1 cellular context compared by ENCODE assay signal in genomic region chr5:77168884-77169254, GRCh38.
A peak's percentile ranks its signal among the peaks of the same experiment; 100 is the strongest.
TF ChIP-seq lines count a peak whose summit lies in the region.

No MANE protein-coding gene starts in this region.

TF ChIP-seq in HEK293, 187 proteins besides CTCF, POLR2A, EP300 and RAD21 (continued from another document and continues in another):
- no peak for TF ChIP-seq GFI1B (tag by site-specific recombination; IDR thresholded peaks at IDR 0.05)
- TF ChIP-seq ZNF362 (tag by site-specific recombination; IDR thresholded peaks at IDR 0.05): no peak
- TF ChIP-seq ZNF223 (tag by site-specific recombination; IDR thresholded peaks at IDR 0.05): no peak
- TF ChIP-seq HOXD13 (CRISPR knock-in tag; IDR thresholded peaks at IDR 0.05; ENCODE audit: borderline replicate concordance): no peak
- no peak for TF ChIP-seq ZNF843 (tag by site-specific recombination; IDR thresholded peaks at IDR 0.05)
- TF ChIP-seq ZNF112 (tag by site-specific recombination; IDR thresholded peaks at IDR 0.05): peak; percentile 86
- no peak for TF ChIP-seq ZNF302 (tag by site-specific recombination; IDR thresholded peaks at IDR 0.05; ENCODE audit: low read depth)
- no peak for TF ChIP-seq ZNF423 (tag by site-specific recombination; IDR thresholded peaks at IDR 0.05)
- no peak for TF ChIP-seq ZNF248 (tag by site-specific recombination; IDR thresholded peaks at IDR 0.05)
- TF ChIP-seq ZNF354C (tag by site-specific recombination; IDR thresholded peaks at IDR 0.05; ENCODE audit: borderline replicate concordance, low read depth): no peak
- no peak for TF ChIP-seq SCRT2 (tag by site-specific recombination; IDR thresholded peaks at IDR 0.05)
- no peak for TF ChIP-seq ZNF580 (tag by site-specific recombination; IDR thresholded peaks at IDR 0.05)
- no peak for TF ChIP-seq ZSCAN5A (tag by site-specific recombination; IDR thresholded peaks at IDR 0.05)
- no peak for TF ChIP-seq ZNF555 (tag by site-specific recombination; conservative IDR thresholded peaks at IDR 0.05)
- TF ChIP-seq ZNF114 (tag by site-specific recombination; IDR thresholded peaks at IDR 0.05): no peak
- peak; percentile 88; the same call in 1 of the 2 replicates for TF ChIP-seq ZNF221 (tag by site-specific recombination; IDR thresholded peaks at IDR 0.05; ENCODE audit: borderline replicate concordance)
- no peak for TF ChIP-seq ZNF530 (tag by site-specific recombination; IDR thresholded peaks at IDR 0.05; ENCODE audit: low read depth)
- no peak for TF ChIP-seq ZNF596 (tag by site-specific recombination; IDR thresholded peaks at IDR 0.05)
- no peak for TF ChIP-seq ZNF433 (tag by site-specific recombination; IDR thresholded peaks at IDR 0.05; ENCODE audit: low read depth)
- no peak for TF ChIP-seq ZFP37 (tag by site-specific recombination; IDR thresholded peaks at IDR 0.05)
- 0 out of 2 replicates have a peak, but pooled peaks have one; percentile 15 for TF ChIP-seq ZNF449 (tag by site-specific recombination; IDR thresholded peaks at IDR 0.05)
- no peak for TF ChIP-seq KLF8 (tag by site-specific recombination; IDR thresholded peaks at IDR 0.05)
- no peak for TF ChIP-seq ZSCAN30 (tag by site-specific recombination; IDR thresholded peaks at IDR 0.05)
- no peak for TF ChIP-seq ZBTB26 (tag by site-specific recombination; optimal IDR thresholded peaks at IDR 0.05)
- peak; percentile 77; the same call in 1 of the 2 replicates for TF ChIP-seq ZNF214 (tag by site-specific recombination; IDR thresholded peaks at IDR 0.05; ENCODE audit: borderline replicate concordance)
- TF ChIP-seq ZNF501 (tag by site-specific recombination; IDR thresholded peaks at IDR 0.05): no peak
- no peak for TF ChIP-seq EGR2 (tag by site-specific recombination; IDR thresholded peaks at IDR 0.05; ENCODE audit: low read depth)
- TF ChIP-seq ZBTB1 (tag by site-specific recombination; IDR thresholded peaks at IDR 0.05): no peak
- no peak for TF ChIP-seq ZNF621 (tag by site-specific recombination; IDR thresholded peaks at IDR 0.05)
- TF ChIP-seq ZNF132 (tag by site-specific recombination; IDR thresholded peaks at IDR 0.05; ENCODE audit: borderline replicate concordance): 0 out of 2 replicates have a peak, but pooled peaks have one; percentile 78
- peak; percentile 69; the same call in 1 of the 2 replicates for TF ChIP-seq BCL6B (tag by site-specific recombination; IDR thresholded peaks at IDR 0.05)
- TF ChIP-seq ZNF350 (tag by site-specific recombination; IDR thresholded peaks at IDR 0.05): peak; percentile 97
- TF ChIP-seq SETDB1 (IDR thresholded peaks at IDR 0.05; ENCODE audit: insufficient read length, low read length): no peak
- TF ChIP-seq PBX3 (CRISPR knock-in tag; IDR thresholded peaks at IDR 0.05): no peak
- no peak for TF ChIP-seq ZNF629 (tag by site-specific recombination; IDR thresholded peaks at IDR 0.05)
- TF ChIP-seq ZNF140 (tag by site-specific recombination; IDR thresholded peaks at IDR 0.05): no peak
- TF ChIP-seq RBAK (tag by site-specific recombination; IDR thresholded peaks at IDR 0.05): no peak
- TF ChIP-seq ZNF416 (tag by site-specific recombination; IDR thresholded peaks at IDR 0.05): no peak
- TF ChIP-seq ZNF776 (tag by site-specific recombination; IDR thresholded peaks at IDR 0.05; ENCODE audit: borderline replicate concordance): peak; percentile 86; the same call in 1 of the 2 replicates
- TF ChIP-seq ZNF513 (tag by site-specific recombination; IDR thresholded peaks at IDR 0.05): no peak
- TF ChIP-seq ZFP3 (tag by site-specific recombination; IDR thresholded peaks at IDR 0.05; ENCODE audit: low read depth): no peak
- no peak for TF ChIP-seq ZNF2 (tag by site-specific recombination; IDR thresholded peaks at IDR 0.05)
- TF ChIP-seq REPIN1 (tag by site-specific recombination; IDR thresholded peaks at IDR 0.05; ENCODE audit: low read depth): no peak
- TF ChIP-seq ZNF488 (tag by site-specific recombination; IDR thresholded peaks at IDR 0.05): no peak
- no peak for TF ChIP-seq SP7 (tag by site-specific recombination; IDR thresholded peaks at IDR 0.05)
- TF ChIP-seq PATZ1 (tag by site-specific recombination; IDR thresholded peaks at IDR 0.05): no peak
- no peak for TF ChIP-seq ZNF548 (tag by site-specific recombination; IDR thresholded peaks at IDR 0.05)
- TF ChIP-seq ZNF558 (tag by site-specific recombination; IDR thresholded peaks at IDR 0.05): no peak
- TF ChIP-seq BCL11A (tag by site-specific recombination; IDR thresholded peaks at IDR 0.05; ENCODE audit: low read depth): no peak
- TF ChIP-seq ZNF585B (tag by site-specific recombination; IDR thresholded peaks at IDR 0.05): no peak
- peak; percentile 77 for TF ChIP-seq ZNF549 (tag by site-specific recombination; IDR thresholded peaks at IDR 0.05)
- TF ChIP-seq ZXDB (tag by site-specific recombination; IDR thresholded peaks at IDR 0.05): no peak
- no peak for TF ChIP-seq MEIS1 (CRISPR knock-in tag; IDR thresholded peaks at IDR 0.05; ENCODE audit: borderline replicate concordance)
- no peak for TF ChIP-seq ZFP69B (tag by site-specific recombination; IDR thresholded peaks at IDR 0.05)
- no peak for TF ChIP-seq ZNF658 (tag by site-specific recombination; IDR thresholded peaks at IDR 0.05)
- no peak for TF ChIP-seq ZNF791 (tag by site-specific recombination; IDR thresholded peaks at IDR 0.05)
- no peak for TF ChIP-seq ZNF24 (tag by site-specific recombination; IDR thresholded peaks at IDR 0.05)
- no peak for TF ChIP-seq ZNF645 (tag by site-specific recombination; IDR thresholded peaks at IDR 0.05)
- TF ChIP-seq ZBTB44 (tag by site-specific recombination; IDR thresholded peaks at IDR 0.05): peak; percentile 93
